19 cellular contexts compared by ENCODE assay signal in the genomic region with DNA sequence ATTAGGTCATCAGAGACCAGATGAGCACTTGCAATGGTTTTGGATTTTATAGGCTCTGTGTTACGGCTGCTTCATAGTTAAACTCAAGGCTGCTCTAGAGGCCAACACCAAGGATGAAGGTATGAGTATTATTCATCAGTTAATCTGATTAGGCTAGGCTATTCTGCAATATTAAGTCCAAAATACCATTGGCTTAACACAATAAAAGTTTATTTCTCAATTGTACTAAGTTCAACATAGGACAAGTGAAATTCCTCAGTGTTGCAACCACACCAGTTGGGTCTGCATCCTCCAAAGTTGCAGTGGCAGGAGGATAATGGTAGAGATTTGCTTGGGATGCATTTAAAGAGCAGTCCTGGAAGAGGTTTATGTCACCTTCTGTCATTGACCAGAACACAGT.
"Had no signal": no experiment of that assay in that cellular context is flagged by ENCODE, and none has a peak within 500 bp of the region (broad histone marks: within the 10 kb centered on the region; RNA-seq: fewer than 3 reads in every experiment).

No MANE protein-coding gene starts in this region.

- DNase-seq: cerebellar nuclear complex; colonic mucosa; effector CD4-positive, alpha-beta T cell; heart left ventricle; hippocampal formation; kidney glomerular epithelial cell; mucosa of descending colon; naive thymus-derived CD8-positive, alpha-beta T cell; psoas muscle; retina; stimulated activated CD4-positive, alpha-beta T cell treated with anti-CD3 and anti-CD28 coated beads, Interleukin-2, amount 100 ng/mL, for 24 hours; stimulated activated CD4-positive, alpha-beta T cell treated with anti-CD3 and anti-CD28 coated beads, Interleukin-4, amount 100 ng/mL, for 4 hours; stimulated activated naive B cell treated with anti-CD40 and anti-IgM and Interleukin-4, amounts not matched to agents 10 μg/mL and 1 μg/mL and 100 μg/mL, for 72 hours; stimulated activated naive CD8-positive, alpha-beta T cell treated with anti-CD3 and anti-CD28 coated beads, Interleukin-15, amount 100 ng/mL, for 72 hours; testis; transverse colon had no signal

- H3K27ac ChIP-seq: colonic mucosa, heart left ventricle, neutrophil, psoas muscle, skin epidermis, testis, transverse colon had no signal

- H3K27me3 Mint-ChIP-seq: naive thymus-derived CD8-positive, alpha-beta T cell; stimulated activated naive B cell treated with anti-CD40 and anti-IgM and Interleukin-4, amounts not matched to agents 10 μg/mL and 1 μg/mL and 100 μg/mL, for 72 hours; stimulated activated naive CD8-positive, alpha-beta T cell treated with anti-CD3 and anti-CD28 coated beads, Interleukin-15, amount 100 ng/mL, for 72 hours had no signal

- H3K36me3 Mint-ChIP-seq: naive thymus-derived CD8-positive, alpha-beta T cell; stimulated activated naive B cell treated with anti-CD40 and anti-IgM and Interleukin-4, amounts not matched to agents 10 μg/mL and 1 μg/mL and 100 μg/mL, for 72 hours had no signal

- ATAC-seq: heart left ventricle; mucosa of descending colon; naive thymus-derived CD8-positive, alpha-beta T cell; psoas muscle; sciatic nerve; stimulated activated naive B cell treated with anti-CD40 and anti-IgM and Interleukin-4, amounts not matched to agents 10 μg/mL and 1 μg/mL and 100 μg/mL, for 72 hours; stimulated activated naive CD8-positive, alpha-beta T cell treated with anti-CD3 and anti-CD28 coated beads, Interleukin-15, amount 100 ng/mL, for 72 hours had no signal

- H3K4me1 Mint-ChIP-seq: naive thymus-derived CD8-positive, alpha-beta T cell; stimulated activated naive B cell treated with anti-CD40 and anti-IgM and Interleukin-4, amounts not matched to agents 10 μg/mL and 1 μg/mL and 100 μg/mL, for 72 hours; stimulated activated naive CD8-positive, alpha-beta T cell treated with anti-CD3 and anti-CD28 coated beads, Interleukin-15, amount 100 ng/mL, for 72 hours had no signal

- H3K36me3 ChIP-seq: colonic mucosa, heart left ventricle, neutrophil, transverse colon had no signal

- H3K4me3 ChIP-seq: colonic mucosa, heart left ventricle, mucosa of descending colon, psoas muscle, skin epidermis, testis, transverse colon had no signal

- H3K9me3 ChIP-seq: colonic mucosa, heart left ventricle, neutrophil, psoas muscle, testis, transverse colon had no signal

- H3K27me3 ChIP-seq: colonic mucosa, heart left ventricle, neutrophil, testis, transverse colon had no signal

- H3K4me1 ChIP-seq: colonic mucosa, heart left ventricle, psoas muscle, testis, transverse colon had no signal

- H3K27ac Mint-ChIP-seq: naive thymus-derived CD8-positive, alpha-beta T cell; stimulated activated naive B cell treated with anti-CD40 and anti-IgM and Interleukin-4, amounts not matched to agents 10 μg/mL and 1 μg/mL and 100 μg/mL, for 72 hours; stimulated activated naive CD8-positive, alpha-beta T cell treated with anti-CD3 and anti-CD28 coated beads, Interleukin-15, amount 100 ng/mL, for 72 hours had no signal

- H3K4me3 Mint-ChIP-seq: naive thymus-derived CD8-positive, alpha-beta T cell; stimulated activated naive B cell treated with anti-CD40 and anti-IgM and Interleukin-4, amounts not matched to agents 10 μg/mL and 1 μg/mL and 100 μg/mL, for 72 hours; stimulated activated naive CD8-positive, alpha-beta T cell treated with anti-CD3 and anti-CD28 coated beads, Interleukin-15, amount 100 ng/mL, for 72 hours had no signal
